In genomic region chr10:99432881-99433280, GRCh38 we compare ENCODE assay signal across 25 cellular contexts. TPM values are rescaled to one million over a fixed set of nuclear protein-coding genes. Genes with fewer than 3 reads are reported as not detected.
A peak's percentile ranks its signal among the peaks of the same experiment; 100 is the strongest.
DNase-seq lines count a peak whose midpoint lies in the region; ATAC-seq and TF ChIP-seq lines count a peak whose summit lies in the region.
"Had no signal": no experiment of that assay in that cellular context is flagged by ENCODE, and none has a peak within 500 bp of the region (broad histone marks: within the 10 kb centered on the region; RNA-seq: fewer than 3 reads in every experiment).

No MANE protein-coding gene starts in this region.

- TF ChIP-seq POLR2A in heart left ventricle (IDR thresholded peaks at IDR 0.05): no peak
- no peak for TF ChIP-seq POLR2A in sigmoid colon (IDR thresholded peaks at IDR 0.05)

- H3K18ac ChIP-seq in mesenchymal stem cell (ENCODE audit: low read depth in 1 of 2, low read length in 2 of 2): no peak overlapping the region

- H3K9me3 Mint-ChIP-seq in activated T-helper 17 cell treated with anti-CD3 and anti-CD28 coated beads, Interleukin-2, amount 50 U/mL, for 72 hours: no peaks in the 10 kb centered on the region
- H3K9me3 Mint-ChIP-seq: CD4-positive, alpha-beta memory T cell; IgD-negative memory B cell had no signal

- H3K4me1 ChIP-seq in heart left ventricle (peaks cover 0 to 50% (median 32%) of the 10 kb centered on the region in 12 donors), mesenchymal stem cell (ENCODE audit: control insufficient read depth, insufficient read depth, low read depth, low read length) (peaks cover 7% of the 10 kb centered on the region), sigmoid colon (peaks cover 0 to 71% (median 60%) of the 10 kb centered on the region in 4 donors)
- H3K4me1 ChIP-seq: BE2C had no signal

- peaks cover 26% of the 10 kb centered on the region for H3K4me1 Mint-ChIP-seq in T-helper 17 cell
- H3K4me1 Mint-ChIP-seq in activated T-helper 17 cell treated with anti-CD3 and anti-CD28 coated beads, Interleukin-2, amount 50 U/mL, for 72 hours: peaks cover 17% of the 10 kb centered on the region

- H3K9ac ChIP-seq in mesenchymal stem cell (ENCODE audit: low read length): no peak overlapping the region
- H3K9ac ChIP-seq: GM23248 had no signal

- TF ChIP-seq CTCF in heart left ventricle (IDR thresholded peaks at IDR 0.05): no peak
- TF ChIP-seq CTCF in sigmoid colon (IDR thresholded peaks at IDR 0.05): no peak

- H4K91ac ChIP-seq in mesenchymal stem cell (ENCODE audit: low read length): no peak overlapping the region

- no peak overlapping the region for H3K4me3 Mint-ChIP-seq in T-helper 17 cell
- no peak overlapping the region for H3K4me3 Mint-ChIP-seq in activated T-helper 17 cell treated with anti-CD3 and anti-CD28 coated beads, Interleukin-2, amount 50 U/mL, for 72 hours

- H3K27ac ChIP-seq in heart left ventricle (peak overlapping the region; percentile 10 to 99 (median 96)), mesenchymal stem cell (ENCODE audit: low read length, poor library complexity, severe bottlenecking) (no peak overlapping the region), sigmoid colon (peak overlapping the region in 3 of 4 donors; percentile 90 to 97 (median 95))
- H3K27ac ChIP-seq: GM23248 had no signal

- H2BK15ac ChIP-seq in mesenchymal stem cell (ENCODE audit: low read depth, poor library complexity, severe bottlenecking): no peak overlapping the region

- no peak overlapping the region for H2AFZ ChIP-seq in mesenchymal stem cell (ENCODE audit: low read depth, low read length)
- H2AFZ ChIP-seq: GM23248 had no signal

- no peaks in the 10 kb centered on the region for H3K27me3 Mint-ChIP-seq in T-helper 17 cell
- H3K27me3 Mint-ChIP-seq in activated T-helper 17 cell treated with anti-CD3 and anti-CD28 coated beads, Interleukin-2, amount 50 U/mL, for 72 hours: no peaks in the 10 kb centered on the region
- H3K27me3 Mint-ChIP-seq: IgD-negative memory B cell had no signal

- peak overlapping the region; percentile 30 for H4K8ac ChIP-seq in mesenchymal stem cell (ENCODE audit: low read length)

- DNase-seq in heart left ventricle (no peak), Right ventricle myocardium inferior (ENCODE audit: missing footprints) (no peak), T-helper 17 cell (no peak), mesenchymal stem cell (no peak), sigmoid colon (no peak), hippocampal formation (lab: John Stamatoyannopoulos, UW) (no peak)
- no peak for DNase-seq in activated CD8-positive, alpha-beta memory T cell treated with anti-CD3 and anti-CD28 coated beads, Interleukin-2, amount 50 U/mL, for 4 hours
- DNase-seq: BE2C; Calu3; CD4-positive, alpha-beta memory T cell; GF-D8; Karpas-422; MG63; NCI-H1048; NCI-H1436; NCI-H2029; NCI-H2171; NCI-H446; NCI-H69; NK-92 treated with Interleukin-12 subunit alpha and Interleukin-12 subunit beta, amount 100 ng/mL, for 24 hours; Peyer's patch had no signal

- no peaks in the 10 kb centered on the region for H3K36me3 Mint-ChIP-seq in T-helper 17 cell (ENCODE audit: low read depth)
- H3K36me3 Mint-ChIP-seq in activated T-helper 17 cell treated with anti-CD3 and anti-CD28 coated beads, Interleukin-2, amount 50 U/mL, for 72 hours (ENCODE audit: low read depth): peaks cover 7% of the 10 kb centered on the region
- H3K36me3 Mint-ChIP-seq: IgD-negative memory B cell had no signal

- H3K14ac ChIP-seq in mesenchymal stem cell (ENCODE audit: low read length in 2 of 2): no peak overlapping the region

- H2BK120ac ChIP-seq in mesenchymal stem cell (ENCODE audit: low read depth, low read length): no peak overlapping the region

- no peaks in the 10 kb centered on the region for H3K9me3 ChIP-seq in heart left ventricle
- no peaks in the 10 kb centered on the region for H3K9me3 ChIP-seq in T-helper 17 cell (ENCODE audit: control insufficient read depth, low read length, poor library complexity, severe bottlenecking)
- no peaks in the 10 kb centered on the region for H3K9me3 ChIP-seq in mesenchymal stem cell (ENCODE audit: control insufficient read depth, low read length)
- H3K9me3 ChIP-seq in sigmoid colon: no peaks in the 10 kb centered on the region
- H3K9me3 ChIP-seq: BE2C, HAP-1, MG63, Peyer's patch had no signal

- TF ChIP-seq EP300 in sigmoid colon (IDR thresholded peaks at IDR 0.05): no peak

- peak overlapping the region in 1 of 2 experiments; percentile 31 for H2BK12ac ChIP-seq in mesenchymal stem cell (ENCODE audit: low read length in 2 of 2)

- H3K36me3 ChIP-seq in heart left ventricle: peaks cover 0 to 10% (median under 1%) of the 10 kb centered on the region in 9 donors
- peaks cover 0 to 9% of the 10 kb centered on the region in 2 experiments for H3K36me3 ChIP-seq in mesenchymal stem cell (ENCODE audit: control insufficient read depth in 1 of 2, insufficient read depth in 2 of 2, low read depth in 1 of 2, low read length in 2 of 2)
- H3K36me3 ChIP-seq in sigmoid colon: peaks cover 0 to 5% (median 0%) of the 10 kb centered on the region in 4 donors
- H3K36me3 ChIP-seq: BE2C, Peyer's patch had no signal

- H2BK5ac ChIP-seq in mesenchymal stem cell (ENCODE audit: low read depth, low read length, poor library complexity, severe bottlenecking): no peak overlapping the region

- H3K27me3 ChIP-seq in heart left ventricle (no peaks in the 10 kb centered on the region), mesenchymal stem cell (ENCODE audit: control insufficient read depth in 1 of 2, insufficient read depth in 1 of 2, low read length in 2 of 2) (no peaks in the 10 kb centered on the region), sigmoid colon (no peaks in the 10 kb centered on the region)
- H3K27me3 ChIP-seq: BE2C, MG63, Peyer's patch had no signal

- no peak overlapping the region for H3K23ac ChIP-seq in mesenchymal stem cell (ENCODE audit: low read length in 2 of 2)

- H3K27ac Mint-ChIP-seq in T-helper 17 cell: peak overlapping the region; percentile 4
- no peak overlapping the region for H3K27ac Mint-ChIP-seq in activated T-helper 17 cell treated with anti-CD3 and anti-CD28 coated beads, Interleukin-2, amount 50 U/mL, for 72 hours

- ATAC-seq in heart left ventricle (no peak), Right ventricle myocardium inferior (no peak), T-helper 17 cell (no peak)
- ATAC-seq in activated T-helper 17 cell treated with anti-CD3 and anti-CD28 coated beads, Interleukin-2, amount 50 U/mL, for 72 hours (replicated peaks): no peak

- WGBS in heart left ventricle, 4 donors: 53 to 70% (median 61%) methylated on average over 6 of the region's 6 CpGs
- 88% methylated on average over 6 of the region's 6 CpGs for WGBS in mesenchymal stem cell
- WGBS in sigmoid colon, 2 donors: 80 to 81% methylated on average over 6 of the region's 6 CpGs

- H3K4me2 ChIP-seq in mesenchymal stem cell (ENCODE audit: low read length, poor library complexity, severe bottlenecking): no peak overlapping the region

- intact Hi-C loops in heart left ventricle (cut with DNase I): loop anchor here in 7 of 10 donors (5.0 to 10.0 kb wide), 4 partner anchors 41 to 968 kb away; no protein-coding TSS in a partner anchor
- intact Hi-C loops in Right ventricle myocardium inferior (cut with DNase I): loop anchor here (5.0 kb wide), 3 partner anchors 299 to 1166 kb away; partner anchors contain the start of genes COX15, CUTC and LOXL4
- intact Hi-C loops in sigmoid colon (cut with DNase I): loop anchor here (5.0 kb wide), 2 partner anchors 104 to 279 kb away; no protein-coding TSS in a partner anchor

- peak overlapping the region in 2 of 12 donors; percentile 5 to 15 for H3K4me3 ChIP-seq in heart left ventricle
- H3K4me3 ChIP-seq in mesenchymal stem cell (ENCODE audit: insufficient read depth in 1 of 2, low read depth in 1 of 2, low read length in 2 of 2): no peak overlapping the region
- H3K4me3 ChIP-seq in sigmoid colon: no peak overlapping the region
- H3K4me3 ChIP-seq: MG63, Peyer's patch had no signal

- H3K79me1 ChIP-seq in mesenchymal stem cell (replicated peaks; ENCODE audit: low read length, poor library complexity, severe bottlenecking): peaks cover 33% of the 10 kb centered on the region

- H3K4ac ChIP-seq in mesenchymal stem cell (ENCODE audit: low read depth in 1 of 2, low read length in 2 of 2): no peak overlapping the region

- no peak overlapping the region for H2AK5ac ChIP-seq in mesenchymal stem cell (ENCODE audit: low read length, severe bottlenecking)

RNA-seq across cellular contexts. Expression of gene GOT1, which starts 2.5 kb away (rescaled TPM):
- total RNA-seq in heart left ventricle (100 to 1,000 TPM; 294 to 815 (median 505) TPM), Right ventricle myocardium inferior (507 TPM), T-helper 17 cell (1 to 10 TPM; 7.0 to 7.7 TPM), sigmoid colon (10 to 100 TPM; 13.4 to 29.6 (median 15.4) TPM)
- polyA plus RNA-seq in heart left ventricle (100 to 1,000 TPM; 259 to 299 TPM), sigmoid colon (10 to 100 TPM; 61.9 to 73.5 (median 64.7) TPM)
- polyA plus RNA-seq in mesenchymal stem cell (2013, experiment 1 of 2): 36.0 TPM
- 36.7 TPM for polyA plus RNA-seq in mesenchymal stem cell (2013, experiment 2 of 2)
- 10 to 100 TPM; 20.1 to 33.9 TPM for total RNA-seq in activated T-helper 17 cell treated with anti-CD3 and anti-CD28 coated beads, Interleukin-2, amount 50 U/mL, for 72 hours

Comparison
In these comparisons a context has a peak if more than half of its experiments do, and no peak if none do; other contexts are left out.
1. RNA of gene GOT1, which starts 2.5 kb away (total RNA-seq): 507 TPM in Right ventricle myocardium inferior (single experiment) and 294 to 815 TPM in heart left ventricle; 20.1 to 33.9 TPM in activated T-helper 17 cell treated with anti-CD3 and anti-CD28 coated beads, Interleukin-2, amount 50 U/mL, for 72 hours, 13.4 to 29.6 TPM in sigmoid colon and 7.0 to 7.7 TPM in T-helper 17 cell; every median in the first group is over 4 times any median in the second.